10 cellular contexts compared by ENCODE assay signal in the genomic region with DNA sequence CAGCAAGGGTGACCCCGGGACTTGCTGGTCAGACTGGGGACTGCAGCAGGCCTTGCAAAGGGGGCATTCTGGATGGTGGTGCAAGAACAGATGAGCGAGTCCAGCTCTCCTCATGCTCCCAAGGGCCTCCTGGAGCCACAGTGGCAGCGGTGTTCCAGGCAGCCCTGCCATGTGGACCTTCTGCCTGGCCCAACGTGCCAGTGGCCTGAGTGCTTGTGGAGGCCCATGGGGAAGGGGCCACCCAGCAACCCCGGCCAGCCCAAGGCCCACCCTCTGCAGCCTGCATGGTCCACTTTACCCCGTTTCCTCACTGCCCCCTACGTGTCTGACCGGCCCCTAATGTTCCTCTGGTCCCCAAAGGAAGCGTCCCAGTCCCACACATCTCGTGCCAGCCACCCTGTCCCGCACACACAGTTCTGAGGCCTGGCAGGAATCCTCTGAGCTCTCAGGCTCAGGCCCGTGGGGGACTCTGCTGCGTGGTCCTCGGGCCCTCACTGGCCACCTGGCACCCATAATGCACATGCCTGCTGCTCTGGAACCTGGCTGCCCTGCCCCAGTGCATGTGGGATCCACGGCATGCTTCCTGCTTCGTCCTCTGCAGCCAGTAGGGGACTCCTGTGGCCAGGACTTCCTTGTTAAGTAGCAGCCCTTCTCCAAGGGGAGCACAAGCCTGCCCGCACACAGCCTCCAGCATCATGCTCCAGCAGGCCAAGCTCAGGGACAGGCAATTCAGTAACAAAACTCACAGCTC.
A peak's percentile ranks its signal among the peaks of the same experiment; 100 is the strongest.
DNase-seq lines count a peak whose midpoint lies in the region; ATAC-seq and TF ChIP-seq lines count a peak whose summit lies in the region.
"Had no signal": no experiment of that assay in that cellular context is flagged by ENCODE, and none has a peak within 500 bp of the region (broad histone marks: within the 10 kb centered on the region; RNA-seq: fewer than 3 reads in every experiment).

No MANE protein-coding gene starts in this region.

- H2AFZ ChIP-seq in MM.1S (ENCODE audit: low read length): no peak overlapping the region

- H3K27me3 Mint-ChIP-seq in CD14-positive monocyte (ENCODE audit: low read depth in 3 of 3) (peaks cover 4 to 5% (median 4%) of the 10 kb centered on the region in 3 donors), HFFc6 (ENCODE audit: insufficient read depth) (peaks cover 3% of the 10 kb centered on the region)

- H3K9me3 ChIP-seq in MM.1S (replicated peaks; ENCODE audit: insufficient read depth, low read length) (no peaks in the 10 kb centered on the region), MG63 (no peaks in the 10 kb centered on the region)
- H3K9me3 ChIP-seq: sigmoid colon had no signal

- H3K4me1 ChIP-seq in MM.1S (ENCODE audit: low read length): no peaks in the 10 kb centered on the region
- H3K4me1 ChIP-seq: sigmoid colon had no signal

- H3K36me3 ChIP-seq in brain microvascular endothelial cell (replicated peaks) (peaks cover 19% of the 10 kb centered on the region), MM.1S (replicated peaks; ENCODE audit: insufficient read depth, low read length) (no peaks in the 10 kb centered on the region), MG63 (no peaks in the 10 kb centered on the region)

- no peaks in the 10 kb centered on the region for H4K20me1 ChIP-seq in MM.1S (ENCODE audit: insufficient read depth, low read length)

- H3K27ac ChIP-seq in brain microvascular endothelial cell: no peak overlapping the region
- H3K27ac ChIP-seq in MM.1S (ENCODE audit: low read length): no peak overlapping the region
- H3K27ac ChIP-seq: sigmoid colon had no signal

- H3K36me3 Mint-ChIP-seq in CD14-positive monocyte: peaks cover 46 to 48% of the 10 kb centered on the region in 2 donors
- no peaks in the 10 kb centered on the region for H3K36me3 Mint-ChIP-seq in HFFc6 (ENCODE audit: low read depth)

- ATAC-seq in left lobe of liver: peak; percentile 44
- no peak for ATAC-seq in GM18870 (IDR thresholded peaks at IDR 0.05; ENCODE audit: unreplicated experiment)

- H3K9ac ChIP-seq in MM.1S (ENCODE audit: low read length): no peak overlapping the region

- no peak overlapping the region for H3K4me3 ChIP-seq in brain microvascular endothelial cell (ENCODE audit: low read depth, low read length)
- no peak overlapping the region for H3K4me3 ChIP-seq in MM.1S (ENCODE audit: low read length)
- H3K4me3 ChIP-seq in MG63: no peak overlapping the region
- H3K4me3 ChIP-seq: sigmoid colon had no signal

- no peak overlapping the region for H3K4me3 Mint-ChIP-seq in CD14-positive monocyte
- H3K4me3 Mint-ChIP-seq in HFFc6: no peak overlapping the region

- DNase-seq in CD14-positive monocyte (ENCODE audit: low spot score): peak; percentile 38
- no peak for DNase-seq in HFFc6
- no peak for DNase-seq in brain microvascular endothelial cell
- DNase-seq in left lobe of liver (ENCODE audit: low spot score): peak; percentile 48
- no peak for DNase-seq in MM.1S
- no peak for DNase-seq in effector CD4-positive, alpha-beta T cell
- no peak for DNase-seq in MG63
- DNase-seq: activated gamma-delta T cell treated with Interleukin-2 at 50 U/mL for 16 hours, sigmoid colon had no signal

- peaks cover 8% of the 10 kb centered on the region for H3K4me1 Mint-ChIP-seq in CD14-positive monocyte
- no peaks in the 10 kb centered on the region for H3K4me1 Mint-ChIP-seq in HFFc6 (ENCODE audit: low read depth)

- TF ChIP-seq CTCF in CD14-positive monocyte (IDR thresholded peaks at IDR 0.05): no peak
- peak; percentile 16 for TF ChIP-seq CTCF in HFFc6 (IDR thresholded peaks at IDR 0.05)
- TF ChIP-seq CTCF in brain microvascular endothelial cell (IDR thresholded peaks at IDR 0.05; ENCODE audit: low read depth, low read length, missing control alignments): peak; percentile 42
- no peak for TF ChIP-seq CTCF in MM.1S (IDR thresholded peaks at IDR 0.05; ENCODE audit: low read length)

- H3K27ac Mint-ChIP-seq in CD14-positive monocyte: peak overlapping the region in 1 of 7 donors; percentile 11
- no peak overlapping the region for H3K27ac Mint-ChIP-seq in HFFc6

- no peaks in the 10 kb centered on the region for H3K9me3 Mint-ChIP-seq in CD14-positive monocyte
- H3K9me3 Mint-ChIP-seq in HFFc6: no peaks in the 10 kb centered on the region

- no peaks in the 10 kb centered on the region for H3K79me2 ChIP-seq in MM.1S (ENCODE audit: low read length)

- no peak overlapping the region for H3K4me2 ChIP-seq in MM.1S (ENCODE audit: low read depth, low read length)

- H3K9me2 ChIP-seq in MM.1S (replicated peaks; ENCODE audit: insufficient read depth, low read length): no peaks in the 10 kb centered on the region

- no peaks in the 10 kb centered on the region for H3F3A ChIP-seq in MM.1S (ENCODE audit: insufficient read depth, low read length)

- intact Hi-C loops in CD14-positive monocyte (cut with micrococcal nuclease): no loop called here

- in situ Hi-C loops in brain microvascular endothelial cell (cut with HindIII; ENCODE audit: low pct_ligation_motif_present, low sequenced_read_pairs): no loop called here

- no peaks in the 10 kb centered on the region for H3K27me3 ChIP-seq in brain microvascular endothelial cell (replicated peaks)
- no peaks in the 10 kb centered on the region for H3K27me3 ChIP-seq in MM.1S (replicated peaks; ENCODE audit: insufficient read depth, low read length)
- no peaks in the 10 kb centered on the region for H3K27me3 ChIP-seq in MG63
- H3K27me3 ChIP-seq: sigmoid colon had no signal

Comparison
In these comparisons a context has a peak if more than half of its experiments do, and no peak if none do; other contexts are left out.
1. DNase-seq: peak in CD14-positive monocyte (single experiment) and left lobe of liver (single experiment); none in HFFc6 (single experiment), brain microvascular endothelial cell (single experiment), MM.1S (single experiment), effector CD4-positive, alpha-beta T cell (single experiment) and MG63 (single experiment).
2. CTCF ChIP-seq: peak in HFFc6 (single experiment) and brain microvascular endothelial cell (single experiment); none in CD14-positive monocyte (single experiment) and MM.1S (single experiment).